In the genomic region with DNA sequence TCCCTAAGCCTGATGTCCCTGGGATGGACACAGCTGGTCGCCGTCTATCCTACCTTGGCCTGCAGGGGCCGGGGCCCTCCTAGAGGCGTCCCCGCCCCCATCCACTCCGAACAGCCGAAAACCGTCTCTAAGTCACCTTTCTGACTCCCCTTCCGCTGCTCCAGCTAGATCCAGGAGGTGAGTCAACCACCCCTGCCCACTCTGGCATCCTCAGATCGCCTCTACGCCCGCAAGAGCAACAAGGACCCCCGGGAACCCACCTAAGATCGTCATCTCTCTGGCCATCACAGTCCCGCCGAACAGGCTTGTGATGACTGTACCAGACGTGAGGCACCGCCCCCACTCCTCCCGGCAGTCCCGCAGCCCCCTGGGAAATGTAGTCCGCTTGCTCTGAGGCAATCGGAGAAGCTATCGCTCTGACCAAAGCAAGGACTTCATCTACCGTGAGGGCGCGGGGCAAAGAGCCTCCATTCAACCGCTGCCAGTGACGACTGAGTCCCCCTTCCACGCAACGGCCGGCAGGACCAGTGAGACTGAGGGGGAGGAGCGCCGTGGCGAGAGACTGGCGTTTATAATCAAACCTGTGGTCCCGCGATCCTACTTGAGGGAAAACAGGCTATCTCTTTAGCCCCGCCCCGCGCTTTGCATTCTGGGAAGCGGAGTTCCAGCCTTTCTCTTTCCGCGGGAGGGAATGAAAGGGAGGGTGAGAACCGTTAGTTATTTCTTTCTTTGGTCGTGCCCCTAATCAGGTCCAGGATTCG, we compare ENCODE assay signal across 8 cellular contexts. TPM values are rescaled to one million over a fixed set of nuclear protein-coding genes. Genes with fewer than 3 reads are reported as not detected.
DNase-seq lines count a peak whose midpoint lies in the region; ATAC-seq and TF ChIP-seq lines count a peak whose summit lies in the region.

A gene with protein sequence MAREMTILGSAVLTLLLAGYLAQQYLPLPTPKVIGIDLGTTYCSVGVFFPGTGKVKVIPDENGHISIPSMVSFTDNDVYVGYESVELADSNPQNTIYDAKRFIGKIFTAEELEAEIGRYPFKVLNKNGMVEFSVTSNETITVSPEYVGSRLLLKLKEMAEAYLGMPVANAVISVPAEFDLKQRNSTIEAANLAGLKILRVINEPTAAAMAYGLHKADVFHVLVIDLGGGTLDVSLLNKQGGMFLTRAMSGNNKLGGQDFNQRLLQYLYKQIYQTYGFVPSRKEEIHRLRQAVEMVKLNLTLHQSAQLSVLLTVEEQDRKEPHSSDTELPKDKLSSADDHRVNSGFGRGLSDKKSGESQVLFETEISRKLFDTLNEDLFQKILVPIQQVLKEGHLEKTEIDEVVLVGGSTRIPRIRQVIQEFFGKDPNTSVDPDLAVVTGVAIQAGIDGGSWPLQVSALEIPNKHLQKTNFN (minus strand): TSS at position 312 of the 761 bp plus-strand sequence. CDS start 27 bp downstream, at position 285.

- peak within 1 kb of the TSS; percentile 95 to 100 (median 99) for H3K4me3 Mint-ChIP-seq in CD8-positive, alpha-beta memory T cell

- H3K36me3 ChIP-seq in CD8-positive, alpha-beta memory T cell (ENCODE audit: insufficient read depth, low read length), result no peaks in the 10 kb centered on the region
- peaks cover 1 to 2% of the 10 kb centered on the region in 2 donors for H3K36me3 ChIP-seq in lung (ENCODE audit: control insufficient read depth in 2 of 2, insufficient read depth in 2 of 2, low read length in 2 of 2)

- POLR2A ChIA-PET in CD8-positive, alpha-beta memory T cell (lab: Charles Lee), result interaction anchor here (0.6 to 1.1 kb wide), 3 partner anchors 11 to 682 kb away, joined by 4 to 9 read pairs (median 4); a partner anchor contains a TSS
- POLR2A ChIA-PET in activated CD8-positive, alpha-beta memory T cell treated with anti-CD3 and anti-CD28 coated beads for 36 hours (lab: Charles Lee), result interaction anchor here (0.7 to 1.6 kb wide), 3 partner anchors 150 to 1361 kb away, joined by 3 to 4 read pairs (median 3); a partner anchor contains a TSS

- no peaks in the 10 kb centered on the region for H3K27me3 ChIP-seq in CD8-positive, alpha-beta memory T cell (ENCODE audit: insufficient read depth, low read length, poor library complexity, severe bottlenecking)
- no peaks in the 10 kb centered on the region for H3K27me3 ChIP-seq in lung (ENCODE audit: control insufficient read depth, insufficient read depth)

- peak within 1 kb of the TSS; percentile 94 for H3K27ac ChIP-seq in CD8-positive, alpha-beta memory T cell (ENCODE audit: low read depth, low read length)
- peak within 1 kb of the TSS; percentile 77 to 91 for H3K27ac ChIP-seq in lung (ENCODE audit: low read depth in 1 of 2, low read length in 1 of 2)

- peaks cover 35% of the 10 kb centered on the region for H3K4me1 ChIP-seq in CD8-positive, alpha-beta memory T cell (ENCODE audit: insufficient read depth, low read length)
- H3K4me1 ChIP-seq in lung (ENCODE audit: control insufficient read depth in 2 of 2, insufficient read depth in 2 of 2, low read length in 2 of 2), result peaks cover 0 to 6% of the 10 kb centered on the region in 2 donors

- H3K36me3 Mint-ChIP-seq in CD8-positive, alpha-beta memory T cell, result peaks cover 0 to 29% (median 5%) of the 10 kb centered on the region in 3 donors

- H3K9me3 ChIP-seq in CD8-positive, alpha-beta memory T cell (ENCODE audit: low read length), result no peaks in the 10 kb centered on the region
- H3K9me3 ChIP-seq in lung (ENCODE audit: control insufficient read depth in 2 of 2, insufficient read depth in 1 of 2, low read length in 1 of 2), result no peaks in the 10 kb centered on the region

- H3K27me3 Mint-ChIP-seq in CD8-positive, alpha-beta memory T cell, result peaks cover 0 to 1% of the 10 kb centered on the region in 2 donors

- TF ChIP-seq CTCF in lung (IDR thresholded peaks at IDR 0.05; ENCODE audit: control extremely low read depth, extremely low read depth), result no peak

- ATAC-seq in GM19467 (IDR thresholded peaks at IDR 0.05; ENCODE audit: unreplicated experiment) (peak; percentile 98), lung (ENCODE audit: insufficient read depth, low FRiP score) (peak; percentile 99)

- peak; percentile 96 to 99 (median 99) for DNase-seq in CD8-positive, alpha-beta memory T cell
- DNase-seq in HS-27A (ENCODE audit: low read depth) (peak; percentile 97), NK-92 (lab: John Stamatoyannopoulos, UW; ENCODE audit: unreplicated experiment) (peak; percentile 93), lung (ENCODE audit: low spot score) (peak; percentile 100)
- peak; percentile 98 for DNase-seq in effector CD8-positive, alpha-beta T cell (lab: John Stamatoyannopoulos, UW)
- DNase-seq in stimulated activated CD4-positive, alpha-beta T cell treated with anti-CD3 and anti-CD28 coated beads, TNF-alpha, amount 100 ng/mL, for 4 hours (ENCODE audit: low read depth in 3 of 3), result peak; percentile 92 to 99 (median 98)

- peak within 1 kb of the TSS; percentile 97 for H3K4me3 ChIP-seq in CD8-positive, alpha-beta memory T cell (ENCODE audit: low read length)
- peak within 1 kb of the TSS; percentile 97 for H3K4me3 ChIP-seq in lung

- WGBS in lung, 2 donors, result 0% methylated on average over 46 of the region's 46 CpGs

- H3K27ac Mint-ChIP-seq in CD8-positive, alpha-beta memory T cell, result peak within 1 kb of the TSS; percentile 95 to 100 (median 100)

- CTCF ChIA-PET in CD8-positive, alpha-beta memory T cell (lab: Charles Lee), result interaction anchor here (1.1 to 2.2 kb wide), 2 partner anchors 10 to 13 kb away, joined by 3 to 10 read pairs; no protein-coding TSS in a partner anchor
- CTCF ChIA-PET in activated CD8-positive, alpha-beta memory T cell treated with anti-CD3 and anti-CD28 coated beads for 36 hours (lab: Charles Lee), result interaction anchor here (1.0 kb wide), 1 partner anchor 390 kb away, joined by 3 read pairs; no protein-coding TSS in a partner anchor

- H3K4me1 Mint-ChIP-seq in CD8-positive, alpha-beta memory T cell, result peaks cover 39 to 55% (median 53%) of the 10 kb centered on the region in 3 donors

- H3K9me3 Mint-ChIP-seq in CD8-positive, alpha-beta memory T cell, result no peaks in the 10 kb centered on the region

RNA-seq across cellular contexts. Expression of the gene that starts here (rescaled TPM):
- 10 to 100 TPM; 32.7 to 36.0 TPM for total RNA-seq in CD8-positive, alpha-beta memory T cell
- 14.9 TPM for polyA plus RNA-seq in CD8-positive, alpha-beta memory T cell
- total RNA-seq in activated CD8-positive, alpha-beta memory T cell treated with anti-CD3 and anti-CD28 coated beads for 36 hours, result 10 to 100 TPM; 40.0 to 40.5 TPM
- 10 to 100 TPM; 26.8 to 33.9 TPM for total RNA-seq in lung
- polyA plus RNA-seq in lung, result 10 to 100 TPM in 1 of 2 donors, 1 to 10 TPM in 1; 5.1 to 16.2 TPM

Comparison
In these comparisons a context has a peak if more than half of its experiments do, and no peak if none do; other contexts are left out.
1. Peak in every context shown above with its lines: DNase-seq, ATAC-seq, H3K4me3 ChIP-seq and H3K27ac ChIP-seq.